In genomic region chr3:50271314-50272072, GRCh38 we compare ENCODE assay signal across 1 cellular context.
TF ChIP-seq lines count a peak whose summit lies in the region.

No MANE protein-coding gene starts in this region.

TF ChIP-seq in WTC11, 78 proteins besides CTCF, POLR2A, EP300 and RAD21 (continued from another document):
- TF ChIP-seq AR (CRISPR knock-in tag; IDR thresholded peaks at IDR 0.05), result no peak
- no peak for TF ChIP-seq SOX15 (CRISPR knock-in tag; IDR thresholded peaks at IDR 0.05)
- TF ChIP-seq FOXK1 (CRISPR knock-in tag; IDR thresholded peaks at IDR 0.05), result no peak
- no peak for TF ChIP-seq ZBTB21 (CRISPR knock-in tag; IDR thresholded peaks at IDR 0.05; ENCODE audit: borderline replicate concordance)
- TF ChIP-seq ATF6 (CRISPR knock-in tag; IDR thresholded peaks at IDR 0.05), result no peak
- no peak for TF ChIP-seq ZSCAN18 (CRISPR knock-in tag; IDR thresholded peaks at IDR 0.05)
